8 cellular contexts compared by ENCODE assay signal in the genomic region with DNA sequence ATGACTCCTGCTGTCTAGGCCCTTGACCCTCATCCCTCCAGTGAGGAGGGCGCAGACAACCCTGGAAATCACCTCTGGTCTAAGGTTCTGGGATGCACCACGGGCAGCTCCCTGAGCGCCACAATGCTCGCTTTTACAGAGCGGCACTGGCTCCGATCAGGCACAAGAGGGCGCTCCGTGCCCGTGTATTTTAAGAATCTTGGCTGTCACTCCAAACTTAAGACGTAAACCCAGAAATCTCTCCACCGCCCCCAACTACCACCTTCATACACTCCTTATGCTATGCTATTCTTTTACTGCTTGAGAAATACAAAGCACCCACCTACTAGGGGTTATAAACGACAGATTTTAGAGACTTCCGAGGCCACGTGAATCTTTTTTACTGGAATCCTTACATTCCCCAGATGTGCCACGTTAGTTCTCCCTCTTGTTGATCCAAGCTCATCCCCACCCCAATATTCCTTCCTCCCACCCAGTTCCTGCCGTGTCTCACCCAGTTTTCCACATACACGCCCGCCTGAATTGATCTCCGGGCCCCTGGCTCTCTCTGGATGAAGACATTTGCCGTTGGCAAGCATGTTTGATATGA.
DNase-seq lines count a peak whose midpoint lies in the region; ATAC-seq, FAIRE-seq and TF ChIP-seq lines count a peak whose summit lies in the region.

No MANE protein-coding gene starts in this region.

- ATAC-seq in RWPE2 (ENCODE audit: low read depth) (peak; percentile 53; the same call in 2 of the 3 replicates), esophagus mucosa (peak; percentile 41), HG03097 (IDR thresholded peaks at IDR 0.05; ENCODE audit: low FRiP score, unreplicated experiment) (no peak), HG02763 (IDR thresholded peaks at IDR 0.05; ENCODE audit: unreplicated experiment) (no peak)

- H3K36me3 Mint-ChIP-seq in neural crest cell (ENCODE audit: low read depth), result no peaks in the 10 kb centered on the region

- TF ChIP-seq POLR2A in GM12891 (IDR thresholded peaks at IDR 0.05; ENCODE audit: low read depth, low read length), result no peak

- peak overlapping the region; percentile 17 for H3K4me3 Mint-ChIP-seq in neural crest cell

- H3K9me3 Mint-ChIP-seq in neural crest cell, result no peaks in the 10 kb centered on the region

- no peaks in the 10 kb centered on the region for H3K4me1 ChIP-seq in RWPE2 (ENCODE audit: insufficient read depth, poor library complexity, severe bottlenecking)

- TF ChIP-seq CTCF in RWPE2 (IDR thresholded peaks at IDR 0.05; ENCODE audit: poor library complexity, severe bottlenecking) (peak; percentile 77), neural crest cell (conservative IDR thresholded peaks at IDR 0.05) (peak; percentile 95)

- no peaks in the 10 kb centered on the region for H3K36me3 ChIP-seq in RWPE2 (ENCODE audit: low read depth)

- no peak overlapping the region for H3K4me3 ChIP-seq in RWPE2 (ENCODE audit: severe bottlenecking)

- H3K9me3 ChIP-seq in RWPE2 (ENCODE audit: severe bottlenecking), result no peaks in the 10 kb centered on the region

- H3K27me3 Mint-ChIP-seq in neural crest cell (ENCODE audit: low read depth), result peaks cover 51% of the 10 kb centered on the region

- no peak overlapping the region for H3K27ac Mint-ChIP-seq in neural crest cell (ENCODE audit: unreplicated experiment)

- H3K4me1 Mint-ChIP-seq in neural crest cell, result peaks cover 3% of the 10 kb centered on the region

- peak; percentile 23 to 26 for DNase-seq in AML-193 (lab: John Stamatoyannopoulos, UW)
- peak; percentile 43 for DNase-seq in GM12891 (ENCODE audit: insufficient read length, low spot score)
- peak; percentile 31 for DNase-seq in HuH-7.5 (ENCODE audit: low spot score)
- no peak for DNase-seq in RWPE2 (ENCODE audit: low spot score)
- peak; percentile 72 for DNase-seq in neural crest cell (ENCODE audit: low read depth, low spot score)

- H3K27me3 ChIP-seq in RWPE2 (ENCODE audit: insufficient read depth, poor library complexity, severe bottlenecking), result peaks cover 43% of the 10 kb centered on the region

- peak; percentile 57 for FAIRE-seq in GM12891 (lab: Jason Lieb, UNC)

- no peak overlapping the region for H3K27ac ChIP-seq in RWPE2 (ENCODE audit: poor library complexity, severe bottlenecking)

TF ChIP-seq in GM12891, 5 proteins besides CTCF, POLR2A, EP300 and RAD21:
- TF ChIP-seq PAX5 (IDR thresholded peaks at IDR 0.05; ENCODE audit: insufficient read depth, low read length, severe bottlenecking) (no peak), POU2F2 (IDR thresholded peaks at IDR 0.05; ENCODE audit: low read depth, low read length) (no peak), TAF1 (IDR thresholded peaks at IDR 0.05; ENCODE audit: low read depth, low read length) (no peak), POLR2AphosphoS5 (IDR thresholded peaks at IDR 0.05; ENCODE audit: low read depth, low read length) (no peak), SPI1 (IDR thresholded peaks at IDR 0.05; ENCODE audit: low read depth, low read length) (no peak)
TF ChIP-seq in GM12891: peak in this region for 0.

Comparison
In these comparisons a context has a peak if more than half of its experiments do, and no peak if none do; other contexts are left out.
1. ATAC-seq: peak in RWPE2 (single experiment) and esophagus mucosa (single experiment); none in HG03097 (single experiment) and HG02763 (single experiment).